29 cellular contexts compared by ENCODE assay signal in the genomic region with DNA sequence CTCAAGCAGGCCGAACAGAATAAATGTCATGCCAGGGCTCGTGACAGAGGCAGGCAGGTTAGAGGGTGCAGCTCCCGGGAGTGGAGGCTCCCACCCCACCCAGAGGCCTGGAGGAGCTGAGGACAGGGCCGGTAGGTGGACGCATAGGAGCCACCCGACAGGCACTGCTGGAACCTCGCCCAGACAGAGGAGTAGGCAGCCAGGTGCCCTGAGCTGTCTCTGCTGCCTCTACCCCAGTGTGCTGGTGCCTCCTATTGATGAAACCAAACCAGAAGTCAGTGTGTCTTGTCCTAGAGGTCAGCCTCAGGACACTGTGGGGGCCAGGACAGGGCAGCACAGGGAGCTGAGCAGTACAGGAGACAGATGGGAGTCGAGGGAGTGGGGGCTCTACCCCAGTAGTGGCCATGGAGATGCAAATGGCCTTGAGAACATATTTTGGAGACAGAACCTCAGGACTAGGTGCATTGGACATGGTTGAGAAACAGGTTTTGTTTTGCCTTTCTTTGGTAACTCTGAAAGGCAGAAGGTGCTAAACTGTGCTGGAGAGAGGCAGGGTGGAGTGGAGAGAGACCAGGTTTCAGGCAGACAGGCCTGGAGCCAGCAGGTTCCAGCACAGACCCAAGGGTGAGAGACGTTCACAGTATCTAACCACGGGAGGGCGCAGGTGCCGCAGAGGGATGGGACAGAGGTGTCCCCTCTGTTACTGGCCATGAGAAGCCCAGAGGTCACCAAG. TPM values are rescaled to one million over a fixed set of nuclear protein-coding genes. Genes with fewer than 3 reads are reported as not detected.
A peak's percentile ranks its signal among the peaks of the same experiment; 100 is the strongest.
DNase-seq lines count a peak whose midpoint lies in the region; ATAC-seq and TF ChIP-seq lines count a peak whose summit lies in the region.
"Had no signal": no experiment of that assay in that cellular context is flagged by ENCODE, and none has a peak within 500 bp of the region (broad histone marks: within the 10 kb centered on the region; RNA-seq: fewer than 3 reads in every experiment).

No MANE protein-coding gene starts in this region.

- TF ChIP-seq RAD21 in Ishikawa (IDR thresholded peaks at IDR 0.05; ENCODE audit: low read depth), result peak; percentile 15; the same call in 1 of the 2 replicates

- no peaks in the 10 kb centered on the region for H3K9me3 ChIP-seq in RWPE2 (ENCODE audit: severe bottlenecking)
- H3K9me3 ChIP-seq: heart right ventricle, upper lobe of left lung had no signal

- TF ChIP-seq EP300 in Ishikawa (IDR thresholded peaks at IDR 0.05; ENCODE audit: borderline replicate concordance), result no peak

- no peak overlapping the region for H3K27ac ChIP-seq in RWPE2 (ENCODE audit: poor library complexity, severe bottlenecking)
- H3K27ac ChIP-seq: C4-2B, heart right ventricle, upper lobe of left lung had no signal

- no peak for TF ChIP-seq CTCF in RWPE2 (IDR thresholded peaks at IDR 0.05; ENCODE audit: poor library complexity, severe bottlenecking)

- no peak for ATAC-seq in RWPE2 (ENCODE audit: low read depth)
- peak; percentile 83 for ATAC-seq in left lobe of liver
- ATAC-seq in activated CD4-positive, CD25-positive, alpha-beta regulatory T cell treated with anti-CD3 and anti-CD28 coated beads, Interleukin-2, amount 50 U/mL, for 24 hours, result no peak
- ATAC-seq: PC-3 had no signal

- intact Hi-C loops in posterior vena cava (cut with DNase I), result no loop called here

- H3K36me3 ChIP-seq in RWPE2 (ENCODE audit: low read depth), result no peaks in the 10 kb centered on the region
- H3K36me3 ChIP-seq: heart right ventricle, upper lobe of left lung had no signal

- peak; percentile 54 for DNase-seq in RWPE2 (ENCODE audit: low spot score)
- DNase-seq in left lobe of liver (ENCODE audit: low spot score), result peak; percentile 87
- peak; percentile 69 for DNase-seq in posterior vena cava (ENCODE audit: low spot score)
- no peak for DNase-seq in NCI-H510A treated with DMSO at 0.1 percent for 48 hours (lab: John Stamatoyannopoulos, UW)
- DNase-seq in mucosa of gallbladder (ENCODE audit: low spot score), result no peak
- DNase-seq: activated CD4-positive, alpha-beta T cell treated with anti-CD3 and anti-CD28 coated beads, Interleukin-2, amount 10 ng/mL, durations not matched to agents 24 days and 14 days; activated naive CD4-positive, alpha-beta T cell treated with anti-CD3 and anti-CD28 coated beads for 36 hours; activated T-cell treated with anti-CD3 and anti-CD28 coated beads, Interleukin-2, amount 50 U/mL, for 48 hours; Calu3; DND-41; effector CD4-positive, alpha-beta T cell; foreskin fibroblast; heart right ventricle; Karpas-422; mesenchymal stem cell; MV-4-11; NCI-H1436 treated with DMSO at 0.1 percent for 48 hours; NCI-H524; NK-92 treated with Interleukin-12 subunit alpha and Interleukin-12 subunit beta, amount 100 ng/mL, for 24 hours; nucleus accumbens; PC-3; retina; SHP77 treated with DMSO at 0.1 percent for 48 hours; stimulated activated CD4-positive, alpha-beta T cell treated with anti-CD3 and anti-CD28 coated beads, Interleukin-4, amount 100 ng/mL, for 1 hour; substantia nigra; upper lobe of left lung had no signal

- no peak overlapping the region for H3K4me3 ChIP-seq in RWPE2 (ENCODE audit: severe bottlenecking)
- H3K4me3 ChIP-seq: heart right ventricle, upper lobe of left lung had no signal

- no peaks in the 10 kb centered on the region for H3K4me1 ChIP-seq in RWPE2 (ENCODE audit: insufficient read depth, poor library complexity, severe bottlenecking)

- no peaks in the 10 kb centered on the region for H3K27me3 ChIP-seq in RWPE2 (ENCODE audit: insufficient read depth, poor library complexity, severe bottlenecking)
- H3K27me3 ChIP-seq: heart right ventricle, upper lobe of left lung had no signal

TF ChIP-seq in Ishikawa, 13 proteins besides CTCF, POLR2A, EP300 and RAD21:
- TF ChIP-seq NFIC (IDR thresholded peaks at IDR 0.05) (no peak), CREB1 (IDR thresholded peaks at IDR 0.05; ENCODE audit: low read depth) (no peak), ZBTB7A (IDR thresholded peaks at IDR 0.05; ENCODE audit: low read depth) (no peak), TAF1 (IDR thresholded peaks at IDR 0.05; ENCODE audit: low read depth) (no peak), EGR1 (IDR thresholded peaks at IDR 0.05) (no peak), YY1 (IDR thresholded peaks at IDR 0.05; ENCODE audit: low read depth) (no peak), CEBPB (IDR thresholded peaks at IDR 0.05) (no peak), FOXM1 (IDR thresholded peaks at IDR 0.05; ENCODE audit: borderline replicate concordance, low read depth) (no peak), TEAD4 (IDR thresholded peaks at IDR 0.05) (no peak), TCF12 (IDR thresholded peaks at IDR 0.05; ENCODE audit: low read depth) (no peak)
- TF ChIP-seq, protein P1, sequence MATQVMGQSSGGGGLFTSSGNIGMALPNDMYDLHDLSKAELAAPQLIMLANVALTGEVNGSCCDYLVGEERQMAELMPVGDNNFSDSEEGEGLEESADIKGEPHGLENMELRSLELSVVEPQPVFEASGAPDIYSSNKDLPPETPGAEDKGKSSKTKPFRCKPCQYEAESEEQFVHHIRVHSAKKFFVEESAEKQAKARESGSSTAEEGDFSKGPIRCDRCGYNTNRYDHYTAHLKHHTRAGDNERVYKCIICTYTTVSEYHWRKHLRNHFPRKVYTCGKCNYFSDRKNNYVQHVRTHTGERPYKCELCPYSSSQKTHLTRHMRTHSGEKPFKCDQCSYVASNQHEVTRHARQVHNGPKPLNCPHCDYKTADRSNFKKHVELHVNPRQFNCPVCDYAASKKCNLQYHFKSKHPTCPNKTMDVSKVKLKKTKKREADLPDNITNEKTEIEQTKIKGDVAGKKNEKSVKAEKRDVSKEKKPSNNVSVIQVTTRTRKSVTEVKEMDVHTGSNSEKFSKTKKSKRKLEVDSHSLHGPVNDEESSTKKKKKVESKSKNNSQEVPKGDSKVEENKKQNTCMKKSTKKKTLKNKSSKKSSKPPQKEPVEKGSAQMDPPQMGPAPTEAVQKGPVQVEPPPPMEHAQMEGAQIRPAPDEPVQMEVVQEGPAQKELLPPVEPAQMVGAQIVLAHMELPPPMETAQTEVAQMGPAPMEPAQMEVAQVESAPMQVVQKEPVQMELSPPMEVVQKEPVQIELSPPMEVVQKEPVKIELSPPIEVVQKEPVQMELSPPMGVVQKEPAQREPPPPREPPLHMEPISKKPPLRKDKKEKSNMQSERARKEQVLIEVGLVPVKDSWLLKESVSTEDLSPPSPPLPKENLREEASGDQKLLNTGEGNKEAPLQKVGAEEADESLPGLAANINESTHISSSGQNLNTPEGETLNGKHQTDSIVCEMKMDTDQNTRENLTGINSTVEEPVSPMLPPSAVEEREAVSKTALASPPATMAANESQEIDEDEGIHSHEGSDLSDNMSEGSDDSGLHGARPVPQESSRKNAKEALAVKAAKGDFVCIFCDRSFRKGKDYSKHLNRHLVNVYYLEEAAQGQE (IDR thresholded peaks at IDR 0.05; ENCODE audit: low read depth), result no peak
- TF ChIP-seq, protein P2, sequence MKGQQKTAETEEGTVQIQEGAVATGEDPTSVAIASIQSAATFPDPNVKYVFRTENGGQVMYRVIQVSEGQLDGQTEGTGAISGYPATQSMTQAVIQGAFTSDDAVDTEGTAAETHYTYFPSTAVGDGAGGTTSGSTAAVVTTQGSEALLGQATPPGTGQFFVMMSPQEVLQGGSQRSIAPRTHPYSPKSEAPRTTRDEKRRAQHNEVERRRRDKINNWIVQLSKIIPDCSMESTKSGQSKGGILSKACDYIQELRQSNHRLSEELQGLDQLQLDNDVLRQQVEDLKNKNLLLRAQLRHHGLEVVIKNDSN (IDR thresholded peaks at IDR 0.05), result no peak
- TF ChIP-seq, protein P3, sequence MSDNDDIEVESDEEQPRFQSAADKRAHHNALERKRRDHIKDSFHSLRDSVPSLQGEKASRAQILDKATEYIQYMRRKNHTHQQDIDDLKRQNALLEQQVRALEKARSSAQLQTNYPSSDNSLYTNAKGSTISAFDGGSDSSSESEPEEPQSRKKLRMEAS (IDR thresholded peaks at IDR 0.05), result no peak
TF ChIP-seq in Ishikawa: peak in this region for 0.

RNA-seq across cellular contexts. Expression of a gene that starts 15.4 kb away (rescaled TPM):
- total RNA-seq in left lobe of liver (105 TPM), posterior vena cava (10 to 100 TPM; 10.6 to 15.5 TPM), mucosa of gallbladder (28.1 TPM)
- total RNA-seq: PC-3 had no signal

RNA-seq across cellular contexts. Expression of a gene that starts 22.1 kb away (rescaled TPM):
- total RNA-seq in left lobe of liver (not detected), posterior vena cava (not detected), mucosa of gallbladder (0.40 TPM)
- total RNA-seq: activated CD4-positive, alpha-beta T cell treated with anti-CD3 and anti-CD28 coated beads, Interleukin-2, amount 10 ng/mL, durations not matched to agents 24 days and 14 days; activated naive CD4-positive, alpha-beta T cell treated with anti-CD3 and anti-CD28 coated beads for 36 hours; Calu3; heart right ventricle; PC-3 had no signal

Comparison
In these comparisons a context has a peak if more than half of its experiments do, and no peak if none do; other contexts are left out.
1. DNase-seq: peak in RWPE2 (single experiment), left lobe of liver (single experiment) and posterior vena cava (single experiment); none in NCI-H510A treated with DMSO at 0.1 percent for 48 hours (single experiment) and mucosa of gallbladder (single experiment).